25 cellular contexts compared by ENCODE assay signal in the genomic region with DNA sequence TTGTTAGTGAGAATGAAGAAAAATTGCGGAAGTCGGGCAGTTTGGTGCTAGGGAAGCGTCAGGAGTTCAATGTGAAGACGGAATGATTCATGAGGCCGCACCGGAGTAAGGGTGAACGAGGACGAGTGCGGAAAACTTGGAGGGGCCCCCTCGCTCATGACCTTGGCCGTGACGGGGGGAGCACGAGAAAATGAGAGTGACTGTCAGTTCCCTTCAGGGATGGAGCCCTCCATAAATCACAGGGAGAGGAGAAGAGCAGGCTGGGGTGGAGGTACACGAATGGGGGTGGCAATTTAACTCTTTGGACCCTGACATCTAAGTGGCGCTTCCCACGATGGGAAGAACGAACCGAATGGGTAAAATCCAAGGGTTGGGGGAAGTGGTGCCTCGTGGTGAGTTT.
"Had no signal": no experiment of that assay in that cellular context is flagged by ENCODE, and none has a peak within 500 bp of the region (broad histone marks: within the 10 kb centered on the region; RNA-seq: fewer than 3 reads in every experiment).

No MANE protein-coding gene starts in this region.

- ATAC-seq: Right ventricle myocardium inferior, T-cell had no signal

- H3K27ac ChIP-seq: breast epithelium, KMS-11, SK-N-MC, VCaP had no signal

- H3K27ac Mint-ChIP-seq: activated CD4-positive, alpha-beta memory T cell treated with anti-CD3 and anti-CD28 coated beads for 36 hours; activated CD4-positive, alpha-beta T cell treated with anti-CD3 and anti-CD28 coated beads, Interleukin-2, amount 10 ng/mL, durations not matched to agents 7 days and 5 days; activated naive CD4-positive, alpha-beta T cell treated with anti-CD3 and anti-CD28 coated beads, Interleukin-2, amount 50 U/mL, for 24 hours; activated T-cell treated with anti-CD3 and anti-CD28 coated beads, Interleukin-2, amount 50 U/mL, for 24 hours; activated T-helper 1 cell treated with anti-CD3 and anti-CD28 coated beads, Interleukin-12 subunit alpha, Interleukin-12 subunit beta, Interleukin-2, Interleukin-4 antibody, amounts not matched to agents 30 ng/mL and 10 ng/mL and 1 ng/mL, durations not matched to agents 14 hours and 24 hours and 36 hours; T-cell had no signal

- DNase-seq: activated CD4-positive, alpha-beta memory T cell treated with anti-CD3 and anti-CD28 coated beads for 36 hours; activated CD4-positive, alpha-beta T cell treated with anti-CD3 and anti-CD28 coated beads, Interleukin-2, amount 10 ng/mL, durations not matched to agents 7 days and 5 days; activated CD4-positive, CD25-positive, alpha-beta regulatory T cell; activated effector memory CD4-positive, alpha-beta T cell treated with Interleukin-2 at 50 U/mL for 16 hours; activated naive CD4-positive, alpha-beta T cell; activated T-cell treated with anti-CD3 and anti-CD28 coated beads, Interleukin-2, amount 50 U/mL, for 24 hours; aorta; NCI-H1092; NCI-H1417; NCI-H1930; NCI-H2171 treated with DMSO at 0.1 percent for 48 hours; NCI-H226; NCI-H526; NCI-H82; RPMI8226; T-cell; T-helper 2 cell; T1000 had no signal

- H3K27me3 ChIP-seq: breast epithelium had no signal

- H3K36me3 Mint-ChIP-seq: activated CD4-positive, alpha-beta memory T cell treated with anti-CD3 and anti-CD28 coated beads for 36 hours; activated naive CD4-positive, alpha-beta T cell treated with anti-CD3 and anti-CD28 coated beads, Interleukin-2, amount 50 U/mL, for 24 hours; T-cell had no signal

- H3K9ac ChIP-seq: KMS-11 had no signal

- H3K27me3 Mint-ChIP-seq: activated CD4-positive, alpha-beta T cell treated with anti-CD3 and anti-CD28 coated beads, Interleukin-2, amount 10 ng/mL, durations not matched to agents 7 days and 5 days had no signal

- H3K4me2 ChIP-seq: KMS-11 had no signal

- H3K36me3 ChIP-seq: breast epithelium had no signal

- H3K4me1 ChIP-seq: breast epithelium had no signal

- H3K4me3 ChIP-seq: breast epithelium, SK-N-MC had no signal

- H3K4me1 Mint-ChIP-seq: activated CD4-positive, alpha-beta T cell treated with anti-CD3 and anti-CD28 coated beads, Interleukin-2, amount 10 ng/mL, durations not matched to agents 7 days and 5 days; activated naive CD4-positive, alpha-beta T cell treated with anti-CD3 and anti-CD28 coated beads, Interleukin-2, amount 50 U/mL, for 24 hours; T-cell had no signal

- H3K4me3 Mint-ChIP-seq: activated CD4-positive, alpha-beta memory T cell treated with anti-CD3 and anti-CD28 coated beads for 36 hours; activated CD4-positive, alpha-beta T cell treated with anti-CD3 and anti-CD28 coated beads, Interleukin-2, amount 10 ng/mL, durations not matched to agents 7 days and 5 days; activated naive CD4-positive, alpha-beta T cell treated with anti-CD3 and anti-CD28 coated beads, Interleukin-2, amount 50 U/mL, for 24 hours; activated T-cell treated with anti-CD3 and anti-CD28 coated beads, Interleukin-2, amount 50 U/mL, for 24 hours; activated T-helper 1 cell treated with anti-CD3 and anti-CD28 coated beads, Interleukin-12 subunit alpha, Interleukin-12 subunit beta, Interleukin-2, Interleukin-4 antibody, amounts not matched to agents 30 ng/mL and 10 ng/mL and 1 ng/mL, durations not matched to agents 14 hours and 24 hours and 36 hours; T-cell had no signal

- H3K9me3 Mint-ChIP-seq: activated CD4-positive, alpha-beta T cell treated with anti-CD3 and anti-CD28 coated beads, Interleukin-2, amount 10 ng/mL, durations not matched to agents 7 days and 5 days; activated naive CD4-positive, alpha-beta T cell treated with anti-CD3 and anti-CD28 coated beads, Interleukin-2, amount 50 U/mL, for 24 hours had no signal
